ENCODE assay signal across 1 cellular context in the genomic region with DNA sequence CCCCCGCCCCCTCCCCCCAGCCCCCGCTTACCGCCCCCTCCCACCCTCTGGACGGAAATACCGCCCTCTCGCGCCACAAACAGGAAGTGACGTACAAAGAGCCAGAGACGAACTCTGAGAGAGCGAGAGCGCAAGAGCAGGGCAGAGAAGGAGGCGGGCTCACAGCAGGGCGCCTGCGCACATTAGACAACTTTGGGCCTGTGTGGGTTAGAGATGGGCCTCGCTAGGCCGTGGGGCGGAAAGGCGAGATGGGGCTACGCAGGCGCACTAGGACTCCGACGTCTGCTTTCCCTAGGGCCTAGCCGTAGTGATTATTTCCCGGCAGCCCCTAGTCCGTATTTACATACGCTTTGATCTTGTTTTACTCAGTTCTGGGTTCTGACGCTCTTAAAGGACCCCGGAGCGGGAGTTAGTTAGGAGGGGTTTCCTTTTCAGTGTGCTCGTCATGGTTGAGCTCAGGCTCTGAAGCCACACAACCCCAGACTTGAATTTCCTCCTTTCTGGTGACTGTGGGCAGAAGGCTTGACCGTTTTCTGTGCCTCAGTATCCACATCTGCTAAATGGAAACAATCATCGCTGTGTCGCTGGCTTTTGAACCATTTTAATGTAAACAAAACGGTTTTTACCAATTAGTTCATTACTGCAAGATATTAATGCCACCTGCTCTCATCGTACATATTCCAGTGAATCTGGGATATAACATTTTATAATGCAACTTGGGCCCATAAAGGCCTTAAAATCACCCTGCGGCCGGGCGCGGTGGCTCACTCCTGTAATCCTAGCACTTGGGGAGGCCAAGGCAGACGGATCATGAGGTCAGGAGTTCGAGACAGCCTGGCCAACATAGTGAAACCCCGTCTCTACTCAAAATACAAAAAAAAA.
TF ChIP-seq lines count a peak whose summit lies in the region.

No MANE protein-coding gene starts in this region.

TF ChIP-seq in SK-N-SH, 30 proteins besides CTCF, POLR2A, EP300 and RAD21 (continued from another document):
- TF ChIP-seq, protein P1, sequence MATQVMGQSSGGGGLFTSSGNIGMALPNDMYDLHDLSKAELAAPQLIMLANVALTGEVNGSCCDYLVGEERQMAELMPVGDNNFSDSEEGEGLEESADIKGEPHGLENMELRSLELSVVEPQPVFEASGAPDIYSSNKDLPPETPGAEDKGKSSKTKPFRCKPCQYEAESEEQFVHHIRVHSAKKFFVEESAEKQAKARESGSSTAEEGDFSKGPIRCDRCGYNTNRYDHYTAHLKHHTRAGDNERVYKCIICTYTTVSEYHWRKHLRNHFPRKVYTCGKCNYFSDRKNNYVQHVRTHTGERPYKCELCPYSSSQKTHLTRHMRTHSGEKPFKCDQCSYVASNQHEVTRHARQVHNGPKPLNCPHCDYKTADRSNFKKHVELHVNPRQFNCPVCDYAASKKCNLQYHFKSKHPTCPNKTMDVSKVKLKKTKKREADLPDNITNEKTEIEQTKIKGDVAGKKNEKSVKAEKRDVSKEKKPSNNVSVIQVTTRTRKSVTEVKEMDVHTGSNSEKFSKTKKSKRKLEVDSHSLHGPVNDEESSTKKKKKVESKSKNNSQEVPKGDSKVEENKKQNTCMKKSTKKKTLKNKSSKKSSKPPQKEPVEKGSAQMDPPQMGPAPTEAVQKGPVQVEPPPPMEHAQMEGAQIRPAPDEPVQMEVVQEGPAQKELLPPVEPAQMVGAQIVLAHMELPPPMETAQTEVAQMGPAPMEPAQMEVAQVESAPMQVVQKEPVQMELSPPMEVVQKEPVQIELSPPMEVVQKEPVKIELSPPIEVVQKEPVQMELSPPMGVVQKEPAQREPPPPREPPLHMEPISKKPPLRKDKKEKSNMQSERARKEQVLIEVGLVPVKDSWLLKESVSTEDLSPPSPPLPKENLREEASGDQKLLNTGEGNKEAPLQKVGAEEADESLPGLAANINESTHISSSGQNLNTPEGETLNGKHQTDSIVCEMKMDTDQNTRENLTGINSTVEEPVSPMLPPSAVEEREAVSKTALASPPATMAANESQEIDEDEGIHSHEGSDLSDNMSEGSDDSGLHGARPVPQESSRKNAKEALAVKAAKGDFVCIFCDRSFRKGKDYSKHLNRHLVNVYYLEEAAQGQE (IDR thresholded peaks at IDR 0.05; ENCODE audit: low read depth, low read length) = no peak
- TF ChIP-seq TAF1 (IDR thresholded peaks at IDR 0.05; ENCODE audit: borderline replicate concordance, low read depth, low read length) = peak; percentile 71
- TF ChIP-seq, protein P2, sequence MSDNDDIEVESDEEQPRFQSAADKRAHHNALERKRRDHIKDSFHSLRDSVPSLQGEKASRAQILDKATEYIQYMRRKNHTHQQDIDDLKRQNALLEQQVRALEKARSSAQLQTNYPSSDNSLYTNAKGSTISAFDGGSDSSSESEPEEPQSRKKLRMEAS (IDR thresholded peaks at IDR 0.05; ENCODE audit: low read depth) = peak; percentile 48; the same call in 1 of the 2 replicates
- no peak for TF ChIP-seq JUND (IDR thresholded peaks at IDR 0.05)
- TF ChIP-seq, protein P3, sequence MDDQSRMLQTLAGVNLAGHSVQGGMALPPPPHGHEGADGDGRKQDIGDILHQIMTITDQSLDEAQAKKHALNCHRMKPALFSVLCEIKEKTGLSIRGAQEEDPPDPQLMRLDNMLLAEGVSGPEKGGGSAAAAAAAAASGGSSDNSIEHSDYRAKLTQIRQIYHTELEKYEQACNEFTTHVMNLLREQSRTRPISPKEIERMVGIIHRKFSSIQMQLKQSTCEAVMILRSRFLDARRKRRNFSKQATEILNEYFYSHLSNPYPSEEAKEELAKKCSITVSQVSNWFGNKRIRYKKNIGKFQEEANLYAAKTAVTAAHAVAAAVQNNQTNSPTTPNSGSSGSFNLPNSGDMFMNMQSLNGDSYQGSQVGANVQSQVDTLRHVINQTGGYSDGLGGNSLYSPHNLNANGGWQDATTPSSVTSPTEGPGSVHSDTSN (IDR thresholded peaks at IDR 0.05) = no peak
- TF ChIP-seq, protein P4, sequence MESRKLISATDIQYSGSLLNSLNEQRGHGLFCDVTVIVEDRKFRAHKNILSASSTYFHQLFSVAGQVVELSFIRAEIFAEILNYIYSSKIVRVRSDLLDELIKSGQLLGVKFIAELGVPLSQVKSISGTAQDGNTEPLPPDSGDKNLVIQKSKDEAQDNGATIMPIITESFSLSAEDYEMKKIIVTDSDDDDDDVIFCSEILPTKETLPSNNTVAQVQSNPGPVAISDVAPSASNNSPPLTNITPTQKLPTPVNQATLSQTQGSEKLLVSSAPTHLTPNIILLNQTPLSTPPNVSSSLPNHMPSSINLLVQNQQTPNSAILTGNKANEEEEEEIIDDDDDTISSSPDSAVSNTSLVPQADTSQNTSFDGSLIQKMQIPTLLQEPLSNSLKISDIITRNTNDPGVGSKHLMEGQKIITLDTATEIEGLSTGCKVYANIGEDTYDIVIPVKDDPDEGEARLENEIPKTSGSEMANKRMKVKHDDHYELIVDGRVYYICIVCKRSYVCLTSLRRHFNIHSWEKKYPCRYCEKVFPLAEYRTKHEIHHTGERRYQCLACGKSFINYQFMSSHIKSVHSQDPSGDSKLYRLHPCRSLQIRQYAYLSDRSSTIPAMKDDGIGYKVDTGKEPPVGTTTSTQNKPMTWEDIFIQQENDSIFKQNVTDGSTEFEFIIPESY (IDR thresholded peaks at IDR 0.05; ENCODE audit: borderline replicate concordance, low read depth) = no peak
- no peak for TF ChIP-seq MEF2A (IDR thresholded peaks at IDR 0.05; ENCODE audit: borderline replicate concordance, low read depth)
- peak; percentile 94 for TF ChIP-seq NRF1 (IDR thresholded peaks at IDR 0.05; ENCODE audit: low read depth, low read length)
- no peak for TF ChIP-seq EZH2phosphoT487 (IDR thresholded peaks at IDR 0.05; ENCODE audit: borderline replicate concordance, low read depth)
- TF ChIP-seq TCF12 (IDR thresholded peaks at IDR 0.05) = no peak
- TF ChIP-seq CHD2 (IDR thresholded peaks at IDR 0.05; ENCODE audit: low read length, partially characterized antibody) = no peak
- no peak for TF ChIP-seq RCOR1 (IDR thresholded peaks at IDR 0.05; ENCODE audit: low read length)
- TF ChIP-seq, protein P5, sequence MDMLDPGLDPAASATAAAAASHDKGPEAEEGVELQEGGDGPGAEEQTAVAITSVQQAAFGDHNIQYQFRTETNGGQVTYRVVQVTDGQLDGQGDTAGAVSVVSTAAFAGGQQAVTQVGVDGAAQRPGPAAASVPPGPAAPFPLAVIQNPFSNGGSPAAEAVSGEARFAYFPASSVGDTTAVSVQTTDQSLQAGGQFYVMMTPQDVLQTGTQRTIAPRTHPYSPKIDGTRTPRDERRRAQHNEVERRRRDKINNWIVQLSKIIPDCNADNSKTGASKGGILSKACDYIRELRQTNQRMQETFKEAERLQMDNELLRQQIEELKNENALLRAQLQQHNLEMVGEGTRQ (IDR thresholded peaks at IDR 0.05; ENCODE audit: borderline replicate concordance, low read depth, low read length) = no peak
- TF ChIP-seq GABPA (IDR thresholded peaks at IDR 0.05; ENCODE audit: low read depth) = peak; percentile 83
